In genomic region chr1:15426492-15427279, GRCh38 we compare ENCODE assay signal across 9 cellular contexts. TPM values are rescaled to one million over a fixed set of nuclear protein-coding genes. Genes with fewer than 3 reads are reported as not detected.
A peak's percentile ranks its signal among the peaks of the same experiment; 100 is the strongest.
DNase-seq lines count a peak whose midpoint lies in the region; ATAC-seq and TF ChIP-seq lines count a peak whose summit lies in the region.
"Had no signal": no experiment of that assay in that cellular context is flagged by ENCODE, and none has a peak within 500 bp of the region (broad histone marks: within the 10 kb centered on the region; RNA-seq: fewer than 3 reads in every experiment).

No MANE protein-coding gene starts in this region.

- H3K27ac ChIP-seq in fibroblast of lung (ENCODE audit: insufficient read depth, low read length) = peak overlapping the region; percentile 34
- peak overlapping the region; percentile 22 to 26 for H3K27ac ChIP-seq in ovary
- H3K27ac ChIP-seq: VCaP had no signal

- H3K9me3 ChIP-seq in fibroblast of lung (ENCODE audit: control insufficient read depth, insufficient read depth, low read depth, low read length) (no peaks in the 10 kb centered on the region), ovary (no peaks in the 10 kb centered on the region)

- H2AFZ ChIP-seq in fibroblast of lung (ENCODE audit: low read length) = no peak overlapping the region

- H3K4me3 ChIP-seq in fibroblast of lung (replicated peaks in 1 of 4; ENCODE audit: control extremely low read depth in 1 of 4, insufficient read depth in 1 of 4, low read depth in 3 of 4, low read length in 4 of 4) = no peak overlapping the region
- no peak overlapping the region for H3K4me3 ChIP-seq in ovary

- no peak for TF ChIP-seq EP300 in ovary (IDR thresholded peaks at IDR 0.05)

- DNase-seq in ELR (ENCODE audit: low read depth) (peak; percentile 60), T1000 (lab: John Stamatoyannopoulos, UW) (peak; percentile 23), fibroblast of lung (ENCODE audit: low read depth in 2 of 2) (peak; percentile 69 to 74), ovary (peak; percentile 70 to 83 (median 72)), GF-D8 (lab: John Stamatoyannopoulos, UW) (no peak), NOMO-1 treated with DMSO at 0.1 percent for 48 hours (lab: John Stamatoyannopoulos, UW; ENCODE audit: unreplicated experiment) (no peak), NCI-H748 treated with DMSO at 0.1 percent for 48 hours (lab: John Stamatoyannopoulos, UW) (no peak)

- peaks cover 1% of the 10 kb centered on the region for H3K79me2 ChIP-seq in fibroblast of lung (ENCODE audit: control insufficient read depth, insufficient read depth, low read length)

- H3K27me3 ChIP-seq in fibroblast of lung (ENCODE audit: control insufficient read depth, insufficient read depth, low read length) (no peaks in the 10 kb centered on the region), ovary (no peaks in the 10 kb centered on the region)

- H3K4me2 ChIP-seq in fibroblast of lung (ENCODE audit: extremely low read depth, insufficient read depth, low read length) = no peak overlapping the region

- H4K20me1 ChIP-seq in fibroblast of lung (ENCODE audit: control insufficient read depth, extremely low read depth, insufficient read depth, low read length) = no peaks in the 10 kb centered on the region

- H3K9ac ChIP-seq in fibroblast of lung (ENCODE audit: insufficient read depth, low read length) = no peak overlapping the region

- no peak for TF ChIP-seq POLR2A in ovary (IDR thresholded peaks at IDR 0.05)

- intact Hi-C loops in ovary (cut with DNase I) = loop anchor here in 3 of 4 donors (5.0 to 10.0 kb wide), 4 partner anchors 99 to 316 kb away; partner anchors contain the start of gene TMEM82 (in 1 of the 3)

- H3K4me1 ChIP-seq in fibroblast of lung (ENCODE audit: control insufficient read depth, extremely low read depth, insufficient read depth, low read length) (peaks cover 3% of the 10 kb centered on the region), ovary (ENCODE audit: insufficient read depth) (peaks cover 4% of the 10 kb centered on the region)

- peak; percentile 18 to 28 for TF ChIP-seq CTCF in fibroblast of lung (conservative IDR thresholded peaks at IDR 0.05 in 1 of 2, IDR thresholded peaks at IDR 0.05 in 1 of 2; ENCODE audit: low read depth in 1 of 2, low read length in 2 of 2)
- peak; percentile 43 to 69 (median 64) for TF ChIP-seq CTCF in ovary (IDR thresholded peaks at IDR 0.05)

- peaks cover 2% of the 10 kb centered on the region for H3K36me3 ChIP-seq in fibroblast of lung (ENCODE audit: control insufficient read depth, insufficient read depth, low read length)
- H3K36me3 ChIP-seq in ovary = no peaks in the 10 kb centered on the region

- 31 to 35% (median 31%) methylated on average over 23 to 30 of the region's 30 CpGs for WGBS in ovary, 3 donors

- ATAC-seq in HG02884 (IDR thresholded peaks at IDR 0.05; ENCODE audit: unreplicated experiment) = no peak

RNA-seq across cellular contexts. Expression of gene CTRC, which starts 11.6 kb away (rescaled TPM):
- not detected in 2 replicates for total RNA-seq in fibroblast of lung
- not detected in 2 replicates for polyA plus RNA-seq in fibroblast of lung
- polyA plus RNA-seq in fibroblast of lung (2012) = not detected in 2 replicates
- not detected in 2 replicates for polyA minus RNA-seq in fibroblast of lung (ENCODE audit: low replicate concordance)
- 1 to 10 TPM in 3 of 7 donors, not detected in 4; 1.7 to 5.7 (median 4.6) TPM for total RNA-seq in ovary
- polyA plus RNA-seq in ovary = not detected

RNA-seq across cellular contexts. Expression of gene EFHD2, which starts 17.0 kb away (rescaled TPM):
- 14.1 and 14.9 TPM in 2 replicates for total RNA-seq in fibroblast of lung
- 23.5 and 33.7 TPM in 2 replicates for polyA plus RNA-seq in fibroblast of lung
- polyA plus RNA-seq in fibroblast of lung (2012) = 34.1 and 51.5 TPM in 2 replicates
- 11.6 and 16.3 TPM in 2 replicates for polyA minus RNA-seq in fibroblast of lung (ENCODE audit: low replicate concordance)
- total RNA-seq in ovary = 10 to 100 TPM; 24.2 to 63.2 (median 30.3) TPM
- 10 to 100 TPM; 19.6 to 25.5 TPM for polyA plus RNA-seq in ovary

RNA-seq across cellular contexts. Expression of gene CELA2A, which starts 29.8 kb away (rescaled TPM):
- total RNA-seq in fibroblast of lung = not detected in 2 replicates
- not detected in 2 replicates for polyA plus RNA-seq in fibroblast of lung
- polyA plus RNA-seq in fibroblast of lung (2012) = not detected in 2 replicates
- not detected in 2 replicates for polyA minus RNA-seq in fibroblast of lung (ENCODE audit: low replicate concordance)
- 1 to 10 TPM in 2 of 7 donors, under 1 TPM in 1, not detected in 4; 0.92 to 9.4 (median 2.4) TPM for total RNA-seq in ovary
- polyA plus RNA-seq in ovary = 1 to 10 TPM in 1 of 2 donors, not detected in 1; 7.5 TPM

RNA-seq across cellular contexts. Expression of gene CELA2B, which starts 49.2 kb away (rescaled TPM):
- total RNA-seq in fibroblast of lung (not detected in 2 replicates), ovary (under 1 TPM in 3 of 7 donors, not detected in 4; 0.33 to 0.46 (median 0.36) TPM)
- polyA plus RNA-seq in fibroblast of lung (not detected in 2 replicates), ovary (not detected)
- not detected in 2 replicates for polyA plus RNA-seq in fibroblast of lung (2012)
- not detected in 2 replicates for polyA minus RNA-seq in fibroblast of lung (ENCODE audit: low replicate concordance)

Comparison
In these comparisons a context has a peak if more than half of its experiments do, and no peak if none do; other contexts are left out.
1. DNase-seq: peak in ELR (single experiment), T1000 (single experiment), fibroblast of lung (2 of 2) and ovary (5 of 5); none in GF-D8 (single experiment), NOMO-1 treated with DMSO at 0.1 percent for 48 hours (single experiment) and NCI-H748 treated with DMSO at 0.1 percent for 48 hours (single experiment).